16 cellular contexts compared by ENCODE assay signal in the genomic region with DNA sequence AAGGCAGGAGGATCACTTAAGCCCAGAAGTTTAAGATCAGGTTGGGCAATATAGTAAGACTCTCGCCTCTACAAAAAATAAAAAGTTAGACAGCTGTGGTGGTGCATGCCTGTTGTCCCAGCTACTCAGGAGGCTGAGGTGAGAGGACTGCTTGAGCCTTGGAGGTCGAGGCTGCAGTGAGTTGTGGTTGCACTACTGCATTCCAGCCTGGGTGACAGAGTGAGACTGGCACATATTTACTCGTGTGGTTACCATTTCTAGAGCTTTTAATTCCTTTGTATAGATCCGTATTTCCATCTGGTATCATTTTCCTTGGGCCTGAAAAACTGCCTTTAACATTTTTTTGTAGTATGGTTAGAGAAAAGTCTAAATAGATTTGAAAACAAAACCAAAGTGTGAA.
"Had no signal": no experiment of that assay in that cellular context is flagged by ENCODE, and none has a peak within 500 bp of the region (broad histone marks: within the 10 kb centered on the region; RNA-seq: fewer than 3 reads in every experiment).

No MANE protein-coding gene starts in this region.

- H3K4me3 Mint-ChIP-seq: activated CD8-positive, alpha-beta memory T cell treated with anti-CD3 and anti-CD28 coated beads, Interleukin-2, amount 10 ng/mL, durations not matched to agents 7 days and 5 days; dendritic cell treated with granulocyte-macrophage colony-stimulating factor and Interleukin-4, amounts not matched to agents 40 ng/mL and 50 ng/mL, for 4 days; effector memory CD8-positive, alpha-beta T cell had no signal

- H3K27me3 Mint-ChIP-seq: activated CD8-positive, alpha-beta memory T cell treated with anti-CD3 and anti-CD28 coated beads, Interleukin-2, amount 10 ng/mL, durations not matched to agents 7 days and 5 days; dendritic cell treated with granulocyte-macrophage colony-stimulating factor and Interleukin-4, amounts not matched to agents 40 ng/mL and 50 ng/mL, for 4 days; effector memory CD8-positive, alpha-beta T cell had no signal

- H3K27ac Mint-ChIP-seq: activated CD8-positive, alpha-beta memory T cell treated with anti-CD3 and anti-CD28 coated beads, Interleukin-2, amount 10 ng/mL, durations not matched to agents 7 days and 5 days; dendritic cell treated with granulocyte-macrophage colony-stimulating factor and Interleukin-4, amounts not matched to agents 40 ng/mL and 50 ng/mL, for 4 days; effector memory CD8-positive, alpha-beta T cell had no signal

- H3K36me3 ChIP-seq: thyroid gland, uterus had no signal

- H3K9me3 Mint-ChIP-seq: dendritic cell treated with granulocyte-macrophage colony-stimulating factor and Interleukin-4, amounts not matched to agents 40 ng/mL and 50 ng/mL, for 4 days; effector memory CD8-positive, alpha-beta T cell had no signal

- DNase-seq: activated CD8-positive, alpha-beta memory T cell treated with anti-CD3 and anti-CD28 coated beads, Interleukin-2, amount 10 ng/mL, durations not matched to agents 7 days and 5 days; central memory CD4-positive, alpha-beta T cell; effector memory CD8-positive, alpha-beta T cell; hippocampal formation; left cardiac atrium; lower lobe of right lung; midbrain; SJCRH30; SW 1271; T-helper 9 cell; thyroid gland; uterus; WERI-Rb-1 had no signal

- H3K4me1 ChIP-seq: SJCRH30 had no signal

- H3K4me3 ChIP-seq: lower lobe of right lung, SJCRH30, thyroid gland, uterus had no signal

- H3K27me3 ChIP-seq: SJCRH30, thyroid gland, uterus had no signal

- H3K27ac ChIP-seq: epithelial cell of prostate, lower lobe of right lung, parathyroid adenoma, SJCRH30, thyroid gland, uterus, WERI-Rb-1 had no signal

- H3K9me3 ChIP-seq: lower lobe of right lung, SJCRH30, thyroid gland, uterus had no signal

- ATAC-seq: activated CD8-positive, alpha-beta memory T cell treated with anti-CD3 and anti-CD28 coated beads, Interleukin-2, amount 10 ng/mL, durations not matched to agents 7 days and 5 days; effector memory CD8-positive, alpha-beta T cell; left cardiac atrium; lower lobe of right lung had no signal
